In genomic region chr19:4108767-4109625, GRCh38 we compare ENCODE assay signal across 9 cellular contexts. TPM values are rescaled to one million over a fixed set of nuclear protein-coding genes. Genes with fewer than 3 reads are reported as not detected.
DNase-seq lines count a peak whose midpoint lies in the region; ATAC-seq and TF ChIP-seq lines count a peak whose summit lies in the region.
"Had no signal": no experiment of that assay in that cellular context is flagged by ENCODE, and none has a peak within 500 bp of the region (broad histone marks: within the 10 kb centered on the region; RNA-seq: fewer than 3 reads in every experiment).

No MANE protein-coding gene starts in this region.

- H3K4me1 ChIP-seq in colonic mucosa: no peaks in the 10 kb centered on the region

- no peak overlapping the region for H3K27ac ChIP-seq in colonic mucosa

- H3K27me3 ChIP-seq in colonic mucosa: no peaks in the 10 kb centered on the region

- DNase-seq in GM20000 (ENCODE audit: low spot score) (peak; percentile 87), NOMO-1 (lab: John Stamatoyannopoulos, UW; ENCODE audit: unreplicated experiment in 2 of 2) (peak; percentile 96 to 98), colonic mucosa (no peak), ecto neural progenitor cell (ENCODE audit: low spot score) (no peak)
- DNase-seq in activated effector memory CD4-positive, alpha-beta T cell treated with anti-CD3 and anti-CD28 coated beads, Interleukin-2, amount 50 U/mL, for 16 hours: peak; percentile 83
- DNase-seq in stimulated activated CD8-positive, alpha-beta memory T cell treated with anti-CD3 and anti-CD28 coated beads, Interleukin-15, amount 100 ng/mL, for 1 hour (ENCODE audit: low read depth): peak; percentile 35

- H3K36me3 ChIP-seq in colonic mucosa: no peaks in the 10 kb centered on the region

- H3K9ac ChIP-seq in colonic mucosa (ENCODE audit: low read depth in 2 of 2, low read length in 2 of 2): no peak overlapping the region

- no peak overlapping the region for H3K4me3 ChIP-seq in colonic mucosa

- ATAC-seq in HG03139 (IDR thresholded peaks at IDR 0.05; ENCODE audit: unreplicated experiment) (no peak), HG03280 (IDR thresholded peaks at IDR 0.05; ENCODE audit: unreplicated experiment) (no peak)

- TF ChIP-seq CTCF in GM20000 (IDR thresholded peaks at IDR 0.05; ENCODE audit: extremely low read depth, missing control alignments) (no peak), colonic mucosa (IDR thresholded peaks at IDR 0.05) (no peak)

- intact Hi-C loops in colonic mucosa (cut with DNase I): no loop called here

- no peaks in the 10 kb centered on the region for H3K9me3 ChIP-seq in colonic mucosa

RNA-seq across cellular contexts. Expression of gene MAP2K2, which starts 14.9 kb away (rescaled TPM):
- 100 to 1,000 TPM; 211 to 260 TPM for total RNA-seq in colonic mucosa

RNA-seq across cellular contexts. Expression of gene ZBTB7A, which starts 42.3 kb away (rescaled TPM):
- 100 to 1,000 TPM; 110 to 123 TPM for total RNA-seq in colonic mucosa

RNA-seq across cellular contexts. Expression of gene CREB3L3, which starts 44.4 kb away (rescaled TPM):
- total RNA-seq in colonic mucosa: 1 to 10 TPM; 1.1 to 9.9 TPM
- total RNA-seq: glomerular endothelial cell had no signal

Comparison
In these comparisons a context has a peak if more than half of its experiments do, and no peak if none do; other contexts are left out.
1. DNase-seq: peak in GM20000 (single experiment), NOMO-1 (2 of 2), activated effector memory CD4-positive, alpha-beta T cell treated with anti-CD3 and anti-CD28 coated beads, Interleukin-2, amount 50 U/mL, for 16 hours (single experiment) and stimulated activated CD8-positive, alpha-beta memory T cell treated with anti-CD3 and anti-CD28 coated beads, Interleukin-15, amount 100 ng/mL, for 1 hour (single experiment); none in colonic mucosa (single experiment) and ecto neural progenitor cell (single experiment).